In genomic region chr17:77125432-77125901, GRCh38 we compare ENCODE assay signal across 9 cellular contexts. TPM values are rescaled to one million over a fixed set of nuclear protein-coding genes. Genes with fewer than 3 reads are reported as not detected.
DNase-seq lines count a peak whose midpoint lies in the region; ATAC-seq and TF ChIP-seq lines count a peak whose summit lies in the region.
"Had no signal": no experiment of that assay in that cellular context is flagged by ENCODE, and none has a peak within 500 bp of the region (broad histone marks: within the 10 kb centered on the region; RNA-seq: fewer than 3 reads in every experiment).

No MANE protein-coding gene starts in this region.

- H3K4me3 Mint-ChIP-seq in nephron progenitor cell: no peak overlapping the region
- H3K4me3 Mint-ChIP-seq: activated T-helper 1 cell treated with anti-CD3 and anti-CD28 coated beads, Interleukin-12 subunit alpha, Interleukin-12 subunit beta, Interleukin-2, Interleukin-4 antibody, amounts not matched to agents 30 ng/mL and 10 ng/mL and 1 ng/mL, durations not matched to agents 14 hours and 24 hours and 36 hours had no signal

- no peaks in the 10 kb centered on the region for H3K36me3 Mint-ChIP-seq in nephron progenitor cell (ENCODE audit: low read depth)

- H3K27me3 Mint-ChIP-seq in nephron progenitor cell (ENCODE audit: low read depth, poor library complexity): peaks cover 6% of the 10 kb centered on the region

- TF ChIP-seq CTCF in nephron progenitor cell (IDR thresholded peaks at IDR 0.05): no peak

- in situ Hi-C loops in Caki2 (cut with HindIII; ENCODE audit: low pct_unique_long_range_greater_than_20kb, low sequenced_read_pairs): loop anchor here (10.0 kb wide), 1 partner anchor 51 kb away; no protein-coding TSS in a partner anchor

- ATAC-seq in GM19328 (IDR thresholded peaks at IDR 0.05; ENCODE audit: unreplicated experiment): no peak

- H3K4me1 Mint-ChIP-seq in nephron progenitor cell: peaks cover 75% of the 10 kb centered on the region

- peak overlapping the region; percentile 32 for H3K27ac Mint-ChIP-seq in nephron progenitor cell

- H3K9me3 Mint-ChIP-seq in nephron progenitor cell: no peaks in the 10 kb centered on the region
- H3K9me3 Mint-ChIP-seq: activated T-helper 1 cell treated with anti-CD3 and anti-CD28 coated beads, Interleukin-12 subunit alpha, Interleukin-12 subunit beta, Interleukin-2, Interleukin-4 antibody, amounts not matched to agents 30 ng/mL and 10 ng/mL and 1 ng/mL, durations not matched to agents 14 hours and 24 hours and 36 hours had no signal

- DNase-seq in Caki2 (ENCODE audit: low read depth) (peak; percentile 96), NCI-H345 treated with DMSO at 0.1 percent for 48 hours (lab: John Stamatoyannopoulos, UW; ENCODE audit: unreplicated experiment) (peak; percentile 9), dermis microvascular lymphatic vessel endothelial cell (ENCODE audit: low read depth in 2 of 2) (peak; percentile 96 to 99), nephron progenitor cell (no peak)
- DNase-seq in NK-92 treated with Interleukin-12 subunit alpha and Interleukin-12 subunit beta, amount 100 ng/mL, for 24 hours (lab: John Stamatoyannopoulos, UW): no peak
- DNase-seq in stimulated activated CD4-positive, alpha-beta T cell treated with anti-CD3 and anti-CD28 coated beads, Interleukin-2, amount 100 ng/mL, for 48 hours: no peak
- DNase-seq in activated CD4-positive, alpha-beta T cell treated with anti-CD3 and anti-CD28 coated beads for 48 hours: no peak

RNA-seq across cellular contexts. Expression of gene SEC14L1, which starts 15.3 kb away (rescaled TPM):
- total RNA-seq in Caki2 (2014; rRNA removed; shearing (Covaris generic); ENCODE audit: low replicate concordance): 13.3 and 18.8 TPM in 2 replicates
- 192 and 196 TPM in 2 replicates for total RNA-seq in dermis microvascular lymphatic vessel endothelial cell

Comparison
In these comparisons a context has a peak if more than half of its experiments do, and no peak if none do; other contexts are left out.
1. DNase-seq: peak in Caki2 (single experiment), NCI-H345 treated with DMSO at 0.1 percent for 48 hours (single experiment) and dermis microvascular lymphatic vessel endothelial cell (2 of 2); none in nephron progenitor cell (single experiment), NK-92 treated with Interleukin-12 subunit alpha and Interleukin-12 subunit beta, amount 100 ng/mL, for 24 hours (single experiment), stimulated activated CD4-positive, alpha-beta T cell treated with anti-CD3 and anti-CD28 coated beads, Interleukin-2, amount 100 ng/mL, for 48 hours (0 of 2) and activated CD4-positive, alpha-beta T cell treated with anti-CD3 and anti-CD28 coated beads for 48 hours (single experiment).